In genomic region chr11:1471736-1472135, GRCh38 we compare ENCODE assay signal across 29 cellular contexts.
"Had no signal": no experiment of that assay in that cellular context is flagged by ENCODE, and none has a peak within 500 bp of the region (broad histone marks: within the 10 kb centered on the region; RNA-seq: fewer than 3 reads in every experiment).

No MANE protein-coding gene starts in this region.

- H3K4me3 Mint-ChIP-seq: activated B cell treated with CpG ODN at 0.5 μM for 24 hours; activated CD8-positive, alpha-beta T cell treated with anti-CD3 and anti-CD28 coated beads for 36 hours; activated naive CD4-positive, alpha-beta T cell treated with anti-CD3 and anti-CD28 coated beads, Interleukin-2, amount 50 U/mL, for 24 hours; activated naive CD8-positive, alpha-beta T cell treated with anti-CD3 and anti-CD28 coated beads, Interleukin-2, amount 50 U/mL, for 24 hours; activated T-cell treated with anti-CD3 and anti-CD28 coated beads, Interleukin-2, amount 50 U/mL, for 4 hours; activated T-helper 17 cell treated with anti-CD3 and anti-CD28 coated beads, Interleukin-2, amount 50 U/mL, for 72 hours; central memory CD8-positive, alpha-beta T cell; mesothelial cell of epicardium; naive B cell; stimulated activated memory B cell treated with anti-CD40 and anti-IgM and Interleukin-4, amounts not matched to agents 10 μg/mL and 1 μg/mL and 100 μg/mL, for 72 hours; stimulated activated naive CD8-positive, alpha-beta T cell treated with anti-CD3 and anti-CD28 coated beads, Interleukin-15, amount 100 ng/mL, for 72 hours had no signal

- H3K4me1 Mint-ChIP-seq: activated B cell treated with CpG ODN at 0.5 μM for 24 hours; activated naive CD4-positive, alpha-beta T cell treated with anti-CD3 and anti-CD28 coated beads, Interleukin-2, amount 50 U/mL, for 24 hours; activated naive CD8-positive, alpha-beta T cell treated with anti-CD3 and anti-CD28 coated beads, Interleukin-2, amount 50 U/mL, for 24 hours; mesothelial cell of epicardium; stimulated activated memory B cell treated with anti-CD40 and anti-IgM and Interleukin-4, amounts not matched to agents 10 μg/mL and 1 μg/mL and 100 μg/mL, for 72 hours; stimulated activated naive CD8-positive, alpha-beta T cell treated with anti-CD3 and anti-CD28 coated beads, Interleukin-15, amount 100 ng/mL, for 72 hours had no signal

- H3K4me3 ChIP-seq: breast epithelium, left lung, upper lobe of right lung had no signal

- H3K27me3 ChIP-seq: breast epithelium, left lung, upper lobe of right lung had no signal

- H3K9me3 Mint-ChIP-seq: activated B cell treated with CpG ODN at 0.5 μM for 24 hours; activated CD8-positive, alpha-beta T cell treated with anti-CD3 and anti-CD28 coated beads for 36 hours; activated naive CD4-positive, alpha-beta T cell treated with anti-CD3 and anti-CD28 coated beads, Interleukin-2, amount 50 U/mL, for 24 hours; activated naive CD8-positive, alpha-beta T cell treated with anti-CD3 and anti-CD28 coated beads, Interleukin-2, amount 50 U/mL, for 24 hours; activated T-cell treated with anti-CD3 and anti-CD28 coated beads, Interleukin-2, amount 50 U/mL, for 4 hours; activated T-helper 17 cell treated with anti-CD3 and anti-CD28 coated beads, Interleukin-2, amount 50 U/mL, for 72 hours; central memory CD8-positive, alpha-beta T cell; mesothelial cell of epicardium; naive B cell; stimulated activated memory B cell treated with anti-CD40 and anti-IgM and Interleukin-4, amounts not matched to agents 10 μg/mL and 1 μg/mL and 100 μg/mL, for 72 hours; stimulated activated naive CD8-positive, alpha-beta T cell treated with anti-CD3 and anti-CD28 coated beads, Interleukin-15, amount 100 ng/mL, for 72 hours had no signal

- H3K9me3 ChIP-seq: breast epithelium, left lung, SK-N-SH, upper lobe of right lung had no signal

- ATAC-seq: activated CD8-positive, alpha-beta T cell treated with anti-CD3 and anti-CD28 coated beads for 36 hours; activated naive CD8-positive, alpha-beta T cell treated with anti-CD3 and anti-CD28 coated beads, Interleukin-2, amount 50 U/mL, for 24 hours; activated T-cell treated with anti-CD3 and anti-CD28 coated beads, Interleukin-2, amount 50 U/mL, for 4 hours; activated T-helper 17 cell treated with anti-CD3 and anti-CD28 coated beads, Interleukin-2, amount 50 U/mL, for 72 hours; left lung; sciatic nerve; stimulated activated memory B cell treated with anti-CD40 and anti-IgM and Interleukin-4, amounts not matched to agents 10 μg/mL and 1 μg/mL and 100 μg/mL, for 72 hours; stimulated activated naive CD8-positive, alpha-beta T cell treated with anti-CD3 and anti-CD28 coated beads, Interleukin-15, amount 100 ng/mL, for 72 hours had no signal

- FAIRE-seq: colon, small intestine had no signal

- H3K36me3 ChIP-seq: breast epithelium had no signal

- H3K27ac Mint-ChIP-seq: activated B cell treated with CpG ODN at 0.5 μM for 24 hours; activated CD8-positive, alpha-beta T cell treated with anti-CD3 and anti-CD28 coated beads for 36 hours; activated naive CD4-positive, alpha-beta T cell treated with anti-CD3 and anti-CD28 coated beads, Interleukin-2, amount 50 U/mL, for 24 hours; activated naive CD8-positive, alpha-beta T cell treated with anti-CD3 and anti-CD28 coated beads, Interleukin-2, amount 50 U/mL, for 24 hours; activated T-helper 17 cell treated with anti-CD3 and anti-CD28 coated beads, Interleukin-2, amount 50 U/mL, for 72 hours; mesothelial cell of epicardium; stimulated activated memory B cell treated with anti-CD40 and anti-IgM and Interleukin-4, amounts not matched to agents 10 μg/mL and 1 μg/mL and 100 μg/mL, for 72 hours had no signal

- H3K27me3 Mint-ChIP-seq: activated B cell treated with CpG ODN at 0.5 μM for 24 hours; activated CD8-positive, alpha-beta T cell treated with anti-CD3 and anti-CD28 coated beads for 36 hours; activated naive CD4-positive, alpha-beta T cell treated with anti-CD3 and anti-CD28 coated beads, Interleukin-2, amount 50 U/mL, for 24 hours; activated naive CD8-positive, alpha-beta T cell treated with anti-CD3 and anti-CD28 coated beads, Interleukin-2, amount 50 U/mL, for 24 hours; activated T-helper 17 cell treated with anti-CD3 and anti-CD28 coated beads, Interleukin-2, amount 50 U/mL, for 72 hours; central memory CD8-positive, alpha-beta T cell; naive B cell; stimulated activated memory B cell treated with anti-CD40 and anti-IgM and Interleukin-4, amounts not matched to agents 10 μg/mL and 1 μg/mL and 100 μg/mL, for 72 hours; stimulated activated naive CD8-positive, alpha-beta T cell treated with anti-CD3 and anti-CD28 coated beads, Interleukin-15, amount 100 ng/mL, for 72 hours had no signal

- DNase-seq: activated B cell treated with CpG ODN at 0.5 μM for 24 hours; activated CD4-positive, alpha-beta T cell treated with anti-CD3 and anti-CD28 coated beads, Interleukin-2, amount 50 U/mL, for 1 hour; activated CD8-positive, alpha-beta T cell treated with anti-CD3 and anti-CD28 coated beads for 36 hours; activated gamma-delta T cell treated with Interleukin-2 at 50 U/mL for 16 hours; activated naive CD8-positive, alpha-beta T cell treated with anti-CD3 and anti-CD28 coated beads, Interleukin-2, amount 50 U/mL, for 24 hours; activated T-cell treated with anti-CD3 and anti-CD28 coated beads, Interleukin-2, amount 50 U/mL, for 4 hours; amygdala; effector memory CD4-positive, alpha-beta T cell; erythroblast; naive B cell; nucleus accumbens; SK-N-SH; small intestine; stimulated activated CD4-positive, alpha-beta T cell treated with anti-CD3 and anti-CD28 coated beads, Interleukin-1b, Interleukin-23, amount 100 ng/mL, for 48 hours; stimulated activated CD4-positive, alpha-beta T cell treated with anti-CD3 and anti-CD28 coated beads, Interleukin-4, amount 100 ng/mL, for 4 hours; stimulated activated CD8-positive, alpha-beta memory T cell treated with anti-CD3 and anti-CD28 coated beads, Interleukin-4, amount 100 ng/mL, for 48 hours; stimulated activated naive CD8-positive, alpha-beta T cell treated with anti-CD3 and anti-CD28 coated beads, Interleukin-15, amount 100 ng/mL, for 72 hours; substantia nigra; T-helper 2 cell; upper lobe of right lung had no signal
